1 cellular context compared by ENCODE assay signal in the genomic region with DNA sequence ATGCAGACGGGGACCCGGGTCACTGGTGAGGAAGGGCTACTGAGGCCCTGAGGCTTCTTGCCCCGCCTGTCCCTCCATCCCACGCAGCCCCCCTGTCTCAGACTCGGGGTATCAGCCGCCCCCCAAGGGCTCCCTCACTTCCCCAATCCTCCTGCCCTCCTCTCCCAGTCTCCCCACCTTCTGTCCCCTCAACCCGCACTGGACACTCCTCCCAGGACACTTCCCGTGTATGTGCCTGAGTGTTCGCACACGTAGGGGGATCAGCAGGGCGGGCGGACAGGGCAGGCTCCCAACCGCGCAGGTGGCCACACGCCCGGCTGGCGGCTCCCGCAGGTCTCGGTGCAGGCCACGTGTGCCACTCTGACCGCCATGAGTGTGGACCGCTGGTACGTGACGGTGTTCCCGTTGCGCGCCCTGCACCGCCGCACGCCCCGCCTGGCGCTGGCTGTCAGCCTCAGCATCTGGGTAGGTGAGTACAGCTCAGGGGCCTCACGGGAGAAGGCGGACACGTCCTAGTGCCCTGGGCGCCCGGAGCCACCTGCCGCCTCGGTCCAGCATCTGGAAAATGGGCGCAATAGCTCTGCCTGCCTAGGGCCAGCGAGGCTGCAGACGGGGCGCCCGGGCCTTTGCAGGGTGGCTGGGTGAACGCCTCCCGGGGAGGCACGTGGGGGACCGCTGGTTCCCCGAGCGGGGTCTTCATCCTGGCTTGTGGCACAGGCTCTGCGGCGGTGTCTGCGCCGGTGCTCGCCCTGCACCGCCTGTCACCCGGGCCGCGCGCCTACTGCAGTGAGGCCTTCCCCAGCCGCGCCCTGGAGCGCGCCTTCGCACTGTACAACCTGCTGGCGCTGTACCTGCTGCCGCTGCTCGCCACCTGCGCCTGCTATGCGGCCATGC.
TF ChIP-seq lines count a peak whose summit lies in the region.

No MANE protein-coding gene starts in this region.

TF ChIP-seq in H1, 55 proteins besides CTCF, POLR2A, EP300 and RAD21:
- TF ChIP-seq BRCA1 (IDR thresholded peaks at IDR 0.05; ENCODE audit: low read depth, low read length), result no peak
- TF ChIP-seq TEAD4 (IDR thresholded peaks at IDR 0.05; ENCODE audit: low read depth, low read length), result 0 out of 2 replicates have a peak, but pooled peaks have one; percentile 15
- TF ChIP-seq BCL11A (IDR thresholded peaks at IDR 0.05; ENCODE audit: low read depth in 2 of 2, low read length in 2 of 2), result no peak
- TF ChIP-seq FOSL1 (IDR thresholded peaks at IDR 0.05; ENCODE audit: insufficient read depth, low read depth, low read length), result no peak
- no peak for TF ChIP-seq POU5F1 (IDR thresholded peaks at IDR 0.05; ENCODE audit: low read depth, low read length)
- 0 out of 4 replicates have a peak, but pooled peaks of 1 of the 2 experiments have one; percentile 9 for TF ChIP-seq SIN3A (conservative IDR thresholded peaks at IDR 0.05 in 1 of 2, IDR thresholded peaks at IDR 0.05 in 1 of 2; ENCODE audit: low read depth in 1 of 2, low read length in 2 of 2)
- no peak for TF ChIP-seq RNF2 (IDR thresholded peaks at IDR 0.05; ENCODE audit: borderline replicate concordance, low read depth, low read length, missing control alignments, poor library complexity, severe bottlenecking)
- TF ChIP-seq TAF1 (IDR thresholded peaks at IDR 0.05; ENCODE audit: low read depth, low read length), result no peak
- TF ChIP-seq BACH1 (IDR thresholded peaks at IDR 0.05; ENCODE audit: low read length), result no peak
- TF ChIP-seq NRF1 (IDR thresholded peaks at IDR 0.05; ENCODE audit: low read depth, low read length), result no peak
- peak; percentile 24 for TF ChIP-seq KDM4A (IDR thresholded peaks at IDR 0.05; ENCODE audit: low read depth, low read length, severe bottlenecking)
- TF ChIP-seq, protein P1, sequence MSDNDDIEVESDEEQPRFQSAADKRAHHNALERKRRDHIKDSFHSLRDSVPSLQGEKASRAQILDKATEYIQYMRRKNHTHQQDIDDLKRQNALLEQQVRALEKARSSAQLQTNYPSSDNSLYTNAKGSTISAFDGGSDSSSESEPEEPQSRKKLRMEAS (IDR thresholded peaks at IDR 0.05), result peak; percentile 81
- TF ChIP-seq, protein P2, sequence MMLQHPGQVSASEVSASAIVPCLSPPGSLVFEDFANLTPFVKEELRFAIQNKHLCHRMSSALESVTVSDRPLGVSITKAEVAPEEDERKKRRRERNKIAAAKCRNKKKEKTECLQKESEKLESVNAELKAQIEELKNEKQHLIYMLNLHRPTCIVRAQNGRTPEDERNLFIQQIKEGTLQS (IDR thresholded peaks at IDR 0.05; ENCODE audit: insufficient read depth, low read depth, low read length), result no peak
- 0 out of 2 replicates have a peak, but pooled peaks have one; percentile 8 for TF ChIP-seq CREB1 (IDR thresholded peaks at IDR 0.05)
- no peak for TF ChIP-seq SRF (IDR thresholded peaks at IDR 0.05; ENCODE audit: low read depth, low read length)
- TF ChIP-seq RXRA (IDR thresholded peaks at IDR 0.05; ENCODE audit: insufficient read depth, low read depth, low read length), result no peak
- TF ChIP-seq KDM1A (IDR thresholded peaks at IDR 0.05; ENCODE audit: borderline replicate concordance, low read length), result peak; percentile 77
- TF ChIP-seq KDM5A (IDR thresholded peaks at IDR 0.05; ENCODE audit: low read length), result no peak
- TF ChIP-seq YY1 (IDR thresholded peaks at IDR 0.05; ENCODE audit: low read depth, low read length), result no peak
- TF ChIP-seq SP2 (IDR thresholded peaks at IDR 0.05; ENCODE audit: low read length), result no peak
- TF ChIP-seq SP1 (IDR thresholded peaks at IDR 0.05; ENCODE audit: low read depth, low read length), result no peak
- peak; percentile 16 for TF ChIP-seq ASH2L (IDR thresholded peaks at IDR 0.05; ENCODE audit: low read length)
- no peak for TF ChIP-seq JUN (IDR thresholded peaks at IDR 0.05; ENCODE audit: low read depth, low read length)
- no peak for TF ChIP-seq CBX8 (IDR thresholded peaks at IDR 0.05; ENCODE audit: borderline replicate concordance, low read depth, low read length)
- no peak for TF ChIP-seq CHD1 (IDR thresholded peaks at IDR 0.05; ENCODE audit: low read depth, low read length)
- TF ChIP-seq, protein P3, sequence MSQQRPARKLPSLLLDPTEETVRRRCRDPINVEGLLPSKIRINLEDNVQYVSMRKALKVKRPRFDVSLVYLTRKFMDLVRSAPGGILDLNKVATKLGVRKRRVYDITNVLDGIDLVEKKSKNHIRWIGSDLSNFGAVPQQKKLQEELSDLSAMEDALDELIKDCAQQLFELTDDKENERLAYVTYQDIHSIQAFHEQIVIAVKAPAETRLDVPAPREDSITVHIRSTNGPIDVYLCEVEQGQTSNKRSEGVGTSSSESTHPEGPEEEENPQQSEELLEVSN (IDR thresholded peaks at IDR 0.05), result peak; percentile 71
- TF ChIP-seq HDAC2 (IDR thresholded peaks at IDR 0.05; ENCODE audit: borderline replicate concordance in 1 of 2, low read depth in 2 of 2, low read length in 2 of 2), result no peak
- no peak for TF ChIP-seq PHF8 (conservative IDR thresholded peaks at IDR 0.05; ENCODE audit: low read depth, low read length)
- peak; percentile 95 for TF ChIP-seq EZH2 (IDR thresholded peaks at IDR 0.05; ENCODE audit: low read depth, low read length, severe bottlenecking)
- peak; percentile 90 for TF ChIP-seq SUZ12 (IDR thresholded peaks at IDR 0.05; ENCODE audit: low read length)
